24 cellular contexts compared by ENCODE assay signal in the genomic region with DNA sequence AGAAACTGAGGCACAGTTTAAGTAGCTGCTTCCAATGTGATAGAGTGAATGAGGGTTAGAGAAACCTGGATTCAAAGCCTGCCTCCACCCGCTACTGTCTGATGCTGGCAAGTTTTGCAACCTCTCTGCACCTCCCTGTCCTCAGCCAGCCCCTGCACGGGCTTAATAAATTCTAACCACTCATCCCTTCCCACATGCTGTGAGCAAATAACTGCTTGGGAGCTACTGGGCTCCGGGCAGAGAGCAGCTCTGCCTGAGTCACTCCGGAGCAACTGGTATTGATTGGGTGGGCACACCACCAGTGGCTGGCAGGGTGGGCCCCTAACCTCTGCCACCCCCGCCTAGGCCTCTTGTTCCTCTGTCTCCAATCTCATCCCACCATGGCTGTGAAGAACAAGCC.
DNase-seq lines count a peak whose midpoint lies in the region; ATAC-seq and TF ChIP-seq lines count a peak whose summit lies in the region.
"Had no signal": no experiment of that assay in that cellular context is flagged by ENCODE, and none has a peak within 500 bp of the region (broad histone marks: within the 10 kb centered on the region; RNA-seq: fewer than 3 reads in every experiment).

No MANE protein-coding gene starts in this region.

- H3K36me3 Mint-ChIP-seq in neural progenitor cell = no peaks in the 10 kb centered on the region
- H3K36me3 Mint-ChIP-seq: activated CD8-positive, alpha-beta memory T cell treated with anti-CD3 and anti-CD28 coated beads, Interleukin-2, amount 10 ng/mL, durations not matched to agents 7 days and 5 days; CD14-positive monocyte had no signal

- H2AFZ ChIP-seq in neural progenitor cell (replicated peaks) = no peak overlapping the region

- H3K9me3 Mint-ChIP-seq in neural progenitor cell = no peaks in the 10 kb centered on the region
- H3K9me3 Mint-ChIP-seq: activated naive CD8-positive, alpha-beta T cell treated with anti-CD3 and anti-CD28 coated beads, Interleukin-2, amount 50 U/mL, for 24 hours had no signal

- H3K4me2 ChIP-seq in neural progenitor cell = no peak overlapping the region
- H3K4me2 ChIP-seq: smooth muscle cell had no signal

- no peak for TF ChIP-seq CTCF in neural progenitor cell (IDR thresholded peaks at IDR 0.05)

- no peaks in the 10 kb centered on the region for H3K9me3 ChIP-seq in neural progenitor cell (ENCODE audit: low read depth)
- H3K9me3 ChIP-seq: prostate gland, uterus had no signal

- H3K27ac Mint-ChIP-seq in neural progenitor cell = peak overlapping the region; percentile 83
- H3K27ac Mint-ChIP-seq: activated CD8-positive, alpha-beta memory T cell treated with anti-CD3 and anti-CD28 coated beads, Interleukin-2, amount 10 ng/mL, durations not matched to agents 7 days and 5 days; activated naive CD8-positive, alpha-beta T cell treated with anti-CD3 and anti-CD28 coated beads, Interleukin-2, amount 50 U/mL, for 24 hours; CD14-positive monocyte had no signal

- H4K20me1 ChIP-seq in neural progenitor cell (ENCODE audit: low read depth) = no peaks in the 10 kb centered on the region

- H3K79me2 ChIP-seq in neural progenitor cell (ENCODE audit: low read depth) = no peaks in the 10 kb centered on the region

- no peak overlapping the region for H3K27ac ChIP-seq in neural progenitor cell
- H3K27ac ChIP-seq: cardiac muscle cell, dorsolateral prefrontal cortex, epithelial cell of prostate, prostate gland, uterus had no signal

- no peaks in the 10 kb centered on the region for H3K27me3 ChIP-seq in neural progenitor cell
- H3K27me3 ChIP-seq: uterus had no signal

- H3K27me3 Mint-ChIP-seq in neural progenitor cell (ENCODE audit: insufficient read depth, low read depth) = peaks cover 7% of the 10 kb centered on the region
- H3K27me3 Mint-ChIP-seq: activated naive CD8-positive, alpha-beta T cell treated with anti-CD3 and anti-CD28 coated beads, Interleukin-2, amount 50 U/mL, for 24 hours had no signal

- no peak overlapping the region for H3K4me3 Mint-ChIP-seq in neural progenitor cell
- H3K4me3 Mint-ChIP-seq: activated CD8-positive, alpha-beta memory T cell treated with anti-CD3 and anti-CD28 coated beads, Interleukin-2, amount 10 ng/mL, durations not matched to agents 7 days and 5 days; activated naive CD8-positive, alpha-beta T cell treated with anti-CD3 and anti-CD28 coated beads, Interleukin-2, amount 50 U/mL, for 24 hours had no signal

- no peaks in the 10 kb centered on the region for H3K4me1 ChIP-seq in neural progenitor cell
- H3K4me1 ChIP-seq: prostate gland, uterus had no signal

- H3F3A ChIP-seq in neural progenitor cell (ENCODE audit: low read depth) = no peaks in the 10 kb centered on the region

- H3K4me1 Mint-ChIP-seq in neural progenitor cell = peaks cover 30% of the 10 kb centered on the region
- H3K4me1 Mint-ChIP-seq: activated naive CD8-positive, alpha-beta T cell treated with anti-CD3 and anti-CD28 coated beads, Interleukin-2, amount 50 U/mL, for 24 hours; CD14-positive monocyte had no signal

- H3K4me3 ChIP-seq in neural progenitor cell = no peak overlapping the region
- H3K4me3 ChIP-seq: cardiac muscle cell, dorsolateral prefrontal cortex, prostate gland, smooth muscle cell, uterus had no signal

- no peaks in the 10 kb centered on the region for H3K36me3 ChIP-seq in neural progenitor cell
- H3K36me3 ChIP-seq: cardiac muscle cell, prostate gland, uterus had no signal

- DNase-seq in DMS53 (lab: John Stamatoyannopoulos, UW) = peak; percentile 39
- DNase-seq in DMS53 treated with DMSO at 0.1 percent for 48 hours (lab: John Stamatoyannopoulos, UW; ENCODE audit: unreplicated experiment) = no peak
- DNase-seq in NCI-H1417 treated with DMSO at 0.1 percent for 48 hours (lab: John Stamatoyannopoulos, UW) = peak; percentile 46
- peak; percentile 49 for DNase-seq in astrocyte of the hippocampus (ENCODE audit: low read depth, low spot score)
- no peak for DNase-seq in neural progenitor cell (ENCODE audit: low spot score)
- no peak for DNase-seq in activated CD4-positive, CD25-positive, alpha-beta regulatory T cell treated with anti-CD3 and anti-CD28 coated beads, Interleukin-2, amount 50 U/mL, for 72 hours
- no peak for DNase-seq in dermis blood vessel endothelial cell
- DNase-seq: activated CD4-positive, alpha-beta T cell treated with anti-CD3 and anti-CD28 coated beads for 4 hours; activated CD8-positive, alpha-beta memory T cell treated with anti-CD3 and anti-CD28 coated beads, Interleukin-2, amount 10 ng/mL, durations not matched to agents 7 days and 5 days; activated naive CD8-positive, alpha-beta T cell treated with anti-CD3 and anti-CD28 coated beads, Interleukin-2, amount 50 U/mL, for 24 hours; DND-41; dorsolateral prefrontal cortex; Karpas-422; NCI-H1694; NCI-H446 treated with DMSO at 0.1 percent for 48 hours; stimulated activated CD4-positive, alpha-beta T cell treated with anti-CD3 and anti-CD28 coated beads, Interleukin-4, amount 100 ng/mL, for 4 hours; uterus had no signal

- H3K9ac ChIP-seq in neural progenitor cell = no peak overlapping the region

- no peak for ATAC-seq in GM18870 (IDR thresholded peaks at IDR 0.05; ENCODE audit: unreplicated experiment)
- ATAC-seq: activated CD8-positive, alpha-beta memory T cell treated with anti-CD3 and anti-CD28 coated beads, Interleukin-2, amount 10 ng/mL, durations not matched to agents 7 days and 5 days; activated naive CD8-positive, alpha-beta T cell treated with anti-CD3 and anti-CD28 coated beads, Interleukin-2, amount 50 U/mL, for 24 hours; Right ventricle myocardium inferior had no signal

Comparison
In these comparisons a context has a peak if more than half of its experiments do, and no peak if none do; other contexts are left out.
1. DNase-seq: peak in DMS53 (single experiment), NCI-H1417 treated with DMSO at 0.1 percent for 48 hours (single experiment) and astrocyte of the hippocampus (single experiment); none in DMS53 treated with DMSO at 0.1 percent for 48 hours (single experiment), neural progenitor cell (single experiment), activated CD4-positive, CD25-positive, alpha-beta regulatory T cell treated with anti-CD3 and anti-CD28 coated beads, Interleukin-2, amount 50 U/mL, for 72 hours (single experiment) and dermis blood vessel endothelial cell (single experiment).